ENCODE assay signal across 1 cellular context in genomic region chr15:50641318-50641717, GRCh38.
TF ChIP-seq lines count a peak whose summit lies in the region.

No MANE protein-coding gene starts in this region.

TF ChIP-seq in K562, 482 proteins besides CTCF, POLR2A, EP300 and RAD21 (continued from another document):
- TF ChIP-seq CHD7 (IDR thresholded peaks at IDR 0.05; ENCODE audit: low read depth, low read length) = no peak
- TF ChIP-seq ARID1B (IDR thresholded peaks at IDR 0.05) = peak; percentile 77
- no peak for TF ChIP-seq PHF21A (IDR thresholded peaks at IDR 0.05; ENCODE audit: borderline replicate concordance, low read depth)
- no peak for TF ChIP-seq FOXJ3 (CRISPR knock-in tag; IDR thresholded peaks at IDR 0.05)
- TF ChIP-seq THRA (IDR thresholded peaks at IDR 0.05) = no peak
- no peak for TF ChIP-seq NR2F6 (CRISPR knock-in tag; IDR thresholded peaks at IDR 0.05)
- no peak for TF ChIP-seq GTF3C2 (IDR thresholded peaks at IDR 0.05; ENCODE audit: borderline replicate concordance, extremely low read depth, insufficient read length)
- no peak for TF ChIP-seq SP1 (CRISPR knock-in tag; IDR thresholded peaks at IDR 0.05)
- no peak for TF ChIP-seq KLF1 (tag; IDR thresholded peaks at IDR 0.05)
- TF ChIP-seq ZEB2 (IDR thresholded peaks at IDR 0.05) = peak; percentile 47; the same call in 1 of the 2 replicates
- TF ChIP-seq BRD4 (IDR thresholded peaks at IDR 0.05) = no peak
- TF ChIP-seq PRPF4 (IDR thresholded peaks at IDR 0.05; ENCODE audit: insufficient read depth, low read depth, low read length, poor library complexity, severe bottlenecking) = no peak
- no peak for TF ChIP-seq PCBP1 (IDR thresholded peaks at IDR 0.05; ENCODE audit: low read depth, low read length, poor library complexity, severe bottlenecking)
- no peak for TF ChIP-seq ZNF76 (CRISPR knock-in tag; IDR thresholded peaks at IDR 0.05; ENCODE audit: borderline replicate concordance)
- no peak for TF ChIP-seq U2AF2 (optimal IDR thresholded peaks at IDR 0.05; ENCODE audit: low read depth, low read length)
- TF ChIP-seq ZNF175 (CRISPR knock-in tag; IDR thresholded peaks at IDR 0.05; ENCODE audit: low read depth) = no peak
- no peak for TF ChIP-seq E2F6 (IDR thresholded peaks at IDR 0.05; ENCODE audit: borderline replicate concordance in 1 of 2, extremely low read depth in 1 of 2, insufficient read depth in 1 of 2, insufficient read length in 1 of 2, low read depth in 1 of 2, low read length in 1 of 2, poor library complexity in 1 of 2, severe bottlenecking in 1 of 2)
- no peak for TF ChIP-seq PRDM10 (IDR thresholded peaks at IDR 0.05; ENCODE audit: partially characterized antibody)
- TF ChIP-seq SMARCE1 (IDR thresholded peaks at IDR 0.05) = peak; percentile 75; the same call in 1 of the 2 replicates
